In genomic region chr11:62908468-62909072, GRCh38 we compare ENCODE assay signal across 23 cellular contexts. TPM values are rescaled to one million over a fixed set of nuclear protein-coding genes. Genes with fewer than 3 reads are reported as not detected.
A peak's percentile ranks its signal among the peaks of the same experiment; 100 is the strongest.
DNase-seq lines count a peak whose midpoint lies in the region; FAIRE-seq and TF ChIP-seq lines count a peak whose summit lies in the region.
"Had no signal": no experiment of that assay in that cellular context is flagged by ENCODE, and none has a peak within 500 bp of the region (broad histone marks: within the 10 kb centered on the region; RNA-seq: fewer than 3 reads in every experiment).

No MANE protein-coding gene starts in this region.

- TF ChIP-seq CTCF in C4-2B (conservative IDR thresholded peaks at IDR 0.05) (no peak), keratinocyte (optimal IDR thresholded peaks at IDR 0.05 in 1 of 3, IDR thresholded peaks at IDR 0.05 in 1 of 3, conservative IDR thresholded peaks at IDR 0.05 in 1 of 3; ENCODE audit: extremely low read depth in 1 of 3, insufficient read depth in 2 of 3, low read length in 3 of 3) (no peak), parathyroid adenoma (IDR thresholded peaks at IDR 0.05) (no peak)

- FAIRE-seq in keratinocyte (lab: Jason Lieb, UNC): no peak
- FAIRE-seq: D721Med had no signal

- no peak overlapping the region for H3K4me3 Mint-ChIP-seq in activated CD4-positive, alpha-beta memory T cell treated with anti-CD3 and anti-CD28 coated beads, Interleukin-2, amount 10 ng/mL, durations not matched to agents 7 days and 5 days
- H3K4me3 Mint-ChIP-seq: activated naive CD8-positive, alpha-beta T cell treated with anti-CD3 and anti-CD28 coated beads, Interleukin-2, amount 10 ng/mL, durations not matched to agents 7 days and 5 days; activated T-helper 17 cell treated with anti-CD3 and anti-CD28 coated beads, Interleukin-2, amount 50 U/mL, for 72 hours; CD14-positive monocyte; dendritic cell treated with granulocyte-macrophage colony-stimulating factor and Interleukin-4, amounts not matched to agents 40 ng/mL and 50 ng/mL, for 4 days had no signal

- no peak overlapping the region for H2AFZ ChIP-seq in keratinocyte (ENCODE audit: control insufficient read depth, low read length)
- H2AFZ ChIP-seq in parathyroid adenoma: peak overlapping the region; percentile 54

- dilution Hi-C loops in keratinocyte (cut with MboI; ENCODE audit: extremely low pct_ligation_motif_present, low sequenced_read_pairs): no loop called here

- H3K9ac ChIP-seq in keratinocyte (ENCODE audit: control insufficient read depth, extremely low read depth, insufficient read depth, low read length) (no peak overlapping the region), parathyroid adenoma (no peak overlapping the region)

- H3K9me3 Mint-ChIP-seq in activated CD4-positive, alpha-beta memory T cell treated with anti-CD3 and anti-CD28 coated beads, Interleukin-2, amount 10 ng/mL, durations not matched to agents 7 days and 5 days: no peaks in the 10 kb centered on the region
- H3K9me3 Mint-ChIP-seq: activated naive CD8-positive, alpha-beta T cell treated with anti-CD3 and anti-CD28 coated beads, Interleukin-2, amount 10 ng/mL, durations not matched to agents 7 days and 5 days; activated T-helper 17 cell treated with anti-CD3 and anti-CD28 coated beads, Interleukin-2, amount 50 U/mL, for 72 hours; dendritic cell treated with granulocyte-macrophage colony-stimulating factor and Interleukin-4, amounts not matched to agents 40 ng/mL and 50 ng/mL, for 4 days had no signal

- H3K27me3 Mint-ChIP-seq in activated CD4-positive, alpha-beta memory T cell treated with anti-CD3 and anti-CD28 coated beads, Interleukin-2, amount 10 ng/mL, durations not matched to agents 7 days and 5 days: peaks cover 19% of the 10 kb centered on the region

- no peaks in the 10 kb centered on the region for H3K36me3 ChIP-seq in keratinocyte (ENCODE audit: control insufficient read depth in 2 of 2, extremely low read depth in 1 of 2, insufficient read depth in 2 of 2, low read length in 2 of 2)
- H3K36me3 ChIP-seq in parathyroid adenoma (ENCODE audit: control insufficient read depth, insufficient read depth, low read length): no peaks in the 10 kb centered on the region
- H3K36me3 ChIP-seq in effector memory CD4-positive, alpha-beta T cell (ENCODE audit: control insufficient read depth, insufficient read depth, low read length): no peaks in the 10 kb centered on the region
- H3K36me3 ChIP-seq: spleen, uterus had no signal

- H3K4me2 ChIP-seq in keratinocyte (ENCODE audit: control insufficient read depth, extremely low read depth, insufficient read depth, low read depth, low read length) (peak overlapping the region; percentile 62), parathyroid adenoma (ENCODE audit: low read length) (no peak overlapping the region)

- H3K27ac Mint-ChIP-seq in activated CD4-positive, alpha-beta memory T cell treated with anti-CD3 and anti-CD28 coated beads, Interleukin-2, amount 10 ng/mL, durations not matched to agents 7 days and 5 days: no peak overlapping the region
- H3K27ac Mint-ChIP-seq: activated naive CD8-positive, alpha-beta T cell treated with anti-CD3 and anti-CD28 coated beads, Interleukin-2, amount 10 ng/mL, durations not matched to agents 7 days and 5 days; activated T-helper 17 cell treated with anti-CD3 and anti-CD28 coated beads, Interleukin-2, amount 50 U/mL, for 72 hours; CD14-positive monocyte; dendritic cell treated with granulocyte-macrophage colony-stimulating factor and Interleukin-4, amounts not matched to agents 40 ng/mL and 50 ng/mL, for 4 days had no signal

- no peak overlapping the region for H3K4me3 ChIP-seq in keratinocyte (ENCODE audit: control insufficient read depth in 2 of 3, extremely low read depth in 1 of 3, insufficient read depth in 2 of 3, low read depth in 1 of 3, low read length in 3 of 3)
- H3K4me3 ChIP-seq in parathyroid adenoma (ENCODE audit: low read depth, low read length): no peak overlapping the region
- H3K4me3 ChIP-seq in effector memory CD4-positive, alpha-beta T cell (ENCODE audit: insufficient read depth, low read depth, low read length, poor library complexity, severe bottlenecking): no peak overlapping the region
- H3K4me3 ChIP-seq: spleen, uterus had no signal

- CTCF ChIA-PET in activated CD4-positive, alpha-beta memory T cell treated with anti-CD3 and anti-CD28 coated beads, Interleukin-2, amount 10 ng/mL, durations not matched to agents 7 days and 5 days (lab: Charles Lee): interaction anchor here (3.6 kb wide), 1 partner anchor 113 kb away, joined by 156 read pairs; no protein-coding TSS in a partner anchor

- DNase-seq in keratinocyte (ENCODE audit: low read depth, low spot score) (no peak), NCI-H1048 (lab: John Stamatoyannopoulos, UW) (no peak), OCI-M1 (lab: John Stamatoyannopoulos, UW) (no peak)
- DNase-seq in activated CD4-positive, alpha-beta memory T cell treated with anti-CD3 and anti-CD28 coated beads, Interleukin-2, amount 10 ng/mL, durations not matched to agents 7 days and 5 days: no peak
- no peak for DNase-seq in effector memory CD4-positive, alpha-beta T cell
- DNase-seq: activated CD4-positive, alpha-beta T cell treated with anti-CD3 and anti-CD28 coated beads for 4 hours; activated naive CD8-positive, alpha-beta T cell treated with anti-CD3 and anti-CD28 coated beads, Interleukin-2, amount 10 ng/mL, durations not matched to agents 7 days and 5 days; spleen; stimulated activated CD4-positive, alpha-beta T cell treated with anti-CD3 and anti-CD28 coated beads, Interleukin-4, amount 100 ng/mL, for 4 hours; T-helper 1 cell had no signal

- no peaks in the 10 kb centered on the region for H3K9me3 ChIP-seq in keratinocyte (ENCODE audit: control insufficient read depth, low read depth, low read length)
- no peaks in the 10 kb centered on the region for H3K9me3 ChIP-seq in parathyroid adenoma (ENCODE audit: control insufficient read depth, low read length)
- H3K9me3 ChIP-seq in effector memory CD4-positive, alpha-beta T cell (ENCODE audit: control insufficient read depth, low read length): no peaks in the 10 kb centered on the region
- H3K9me3 ChIP-seq: spleen, uterus had no signal

- peaks cover 14% of the 10 kb centered on the region for H3K4me1 Mint-ChIP-seq in activated CD4-positive, alpha-beta memory T cell treated with anti-CD3 and anti-CD28 coated beads, Interleukin-2, amount 10 ng/mL, durations not matched to agents 7 days and 5 days

- no peaks in the 10 kb centered on the region for H3K9me1 ChIP-seq in keratinocyte (ENCODE audit: control insufficient read depth, extremely low read depth, insufficient read depth, low read length)

- H3K27ac ChIP-seq in C4-2B: peak overlapping the region; percentile 99
- peak overlapping the region; percentile 11 for H3K27ac ChIP-seq in angular gyrus (ENCODE audit: low read depth, low read length)
- no peak overlapping the region for H3K27ac ChIP-seq in keratinocyte (ENCODE audit: control insufficient read depth, insufficient read depth, low read length)
- peak overlapping the region; percentile 87 for H3K27ac ChIP-seq in parathyroid adenoma
- no peak overlapping the region for H3K27ac ChIP-seq in effector memory CD4-positive, alpha-beta T cell (ENCODE audit: insufficient read depth, low read length, poor library complexity, severe bottlenecking)
- H3K27ac ChIP-seq: epithelial cell of prostate, foreskin keratinocyte, HL-60, spleen had no signal

- H3K79me2 ChIP-seq in keratinocyte (ENCODE audit: control insufficient read depth, insufficient read depth, low read length) (no peaks in the 10 kb centered on the region), parathyroid adenoma (no peaks in the 10 kb centered on the region)

- no peaks in the 10 kb centered on the region for H3K36me3 Mint-ChIP-seq in activated CD4-positive, alpha-beta memory T cell treated with anti-CD3 and anti-CD28 coated beads, Interleukin-2, amount 10 ng/mL, durations not matched to agents 7 days and 5 days (ENCODE audit: low read depth)
- H3K36me3 Mint-ChIP-seq: activated naive CD8-positive, alpha-beta T cell treated with anti-CD3 and anti-CD28 coated beads, Interleukin-2, amount 10 ng/mL, durations not matched to agents 7 days and 5 days; CD14-positive monocyte had no signal

- POLR2A ChIA-PET in activated CD4-positive, alpha-beta memory T cell treated with anti-CD3 and anti-CD28 coated beads, Interleukin-2, amount 10 ng/mL, durations not matched to agents 7 days and 5 days (lab: Charles Lee): no interaction called here

- H3K27me3 ChIP-seq in keratinocyte (ENCODE audit: control insufficient read depth, extremely low read depth, insufficient read depth, low read length): no peaks in the 10 kb centered on the region
- no peaks in the 10 kb centered on the region for H3K27me3 ChIP-seq in parathyroid adenoma (ENCODE audit: control insufficient read depth, insufficient read depth, low read length)
- no peaks in the 10 kb centered on the region for H3K27me3 ChIP-seq in effector memory CD4-positive, alpha-beta T cell (replicated peaks; ENCODE audit: control insufficient read depth, insufficient read depth, low read length, poor library complexity, severe bottlenecking)
- H3K27me3 ChIP-seq: uterus had no signal

- H3K4me1 ChIP-seq in keratinocyte (ENCODE audit: control insufficient read depth, extremely low read depth, insufficient read depth, low read length): peaks cover 5% of the 10 kb centered on the region
- peaks cover 17% of the 10 kb centered on the region for H3K4me1 ChIP-seq in parathyroid adenoma
- H3K4me1 ChIP-seq in effector memory CD4-positive, alpha-beta T cell (ENCODE audit: control insufficient read depth, insufficient read depth, low read length, poor library complexity, severe bottlenecking): no peaks in the 10 kb centered on the region
- H3K4me1 ChIP-seq: foreskin keratinocyte, uterus had no signal

- no peaks in the 10 kb centered on the region for H4K20me1 ChIP-seq in keratinocyte (ENCODE audit: control insufficient read depth, extremely low read depth, insufficient read depth, low read length)

RNA-seq across cellular contexts. Expression of gene CHRM1, which starts 12.6 kb away (rescaled TPM):
- not detected in 3 replicates for polyA plus RNA-seq in keratinocyte
- not detected for polyA plus RNA-seq in keratinocyte (2011; ENCODE audit: low read depth)
- not detected in 2 replicates for polyA plus RNA-seq in keratinocyte (2011; cell fraction: cytosol; rRNA removed)
- polyA plus RNA-seq in keratinocyte (2011; cell fraction: nucleus; rRNA removed): not detected in 2 replicates
- polyA plus RNA-seq in keratinocyte (2012; ENCODE audit: low replicate concordance): not detected in 2 replicates
- 0.07 TPM in 1 of 3 replicates, not detected in the others for polyA minus RNA-seq in keratinocyte
- not detected for polyA minus RNA-seq in keratinocyte (2011; cell fraction: cytosol; rRNA and poly(A)+ RNA removed)
- not detected in 2 replicates for polyA minus RNA-seq in keratinocyte (2011; cell fraction: nucleus; rRNA and poly(A)+ RNA removed)
- not detected for total RNA-seq in activated CD4-positive, alpha-beta memory T cell treated with anti-CD3 and anti-CD28 coated beads, Interleukin-2, amount 10 ng/mL, durations not matched to agents 7 days and 5 days
- total RNA-seq: activated naive CD8-positive, alpha-beta T cell treated with anti-CD3 and anti-CD28 coated beads, Interleukin-2, amount 10 ng/mL, durations not matched to agents 7 days and 5 days; activated T-helper 17 cell treated with anti-CD3 and anti-CD28 coated beads, Interleukin-2, amount 50 U/mL, for 72 hours; foreskin keratinocyte; Right ventricle myocardium inferior; spleen had no signal
- polyA plus RNA-seq: CD14-positive monocyte, foreskin keratinocyte, neural cell, spleen had no signal

RNA-seq across cellular contexts. Expression of gene SLC3A2, which starts 27.9 kb away (rescaled TPM):
- 469 to 552 TPM (median 521 TPM) in 3 replicates for polyA plus RNA-seq in keratinocyte
- polyA plus RNA-seq in keratinocyte (2011; ENCODE audit: low read depth): 307 TPM
- polyA plus RNA-seq in keratinocyte (2011; cell fraction: cytosol; rRNA removed): 204 and 205 TPM in 2 replicates
- 1,085 and 1,105 TPM in 2 replicates for polyA plus RNA-seq in keratinocyte (2011; cell fraction: nucleus; rRNA removed)
- 371 and 604 TPM in 2 replicates for polyA plus RNA-seq in keratinocyte (2012; ENCODE audit: low replicate concordance)
- 291 to 368 TPM (median 298 TPM) in 3 replicates for polyA minus RNA-seq in keratinocyte
- 493 TPM for polyA minus RNA-seq in keratinocyte (2011; cell fraction: cytosol; rRNA and poly(A)+ RNA removed)
- 560 and 576 TPM in 2 replicates for polyA minus RNA-seq in keratinocyte (2011; cell fraction: nucleus; rRNA and poly(A)+ RNA removed)
- 100 to 1,000 TPM; 262 to 279 TPM for total RNA-seq in activated CD4-positive, alpha-beta memory T cell treated with anti-CD3 and anti-CD28 coated beads, Interleukin-2, amount 10 ng/mL, durations not matched to agents 7 days and 5 days

Comparison
In these comparisons a context has a peak if more than half of its experiments do, and no peak if none do; other contexts are left out.
1. H3K27ac ChIP-seq: peak in C4-2B (single experiment), angular gyrus (single experiment) and parathyroid adenoma (single experiment); none in keratinocyte (single experiment) and effector memory CD4-positive, alpha-beta T cell (single experiment).